1 cellular context compared by ENCODE assay signal in genomic region chr5:160119142-160119904, GRCh38.
TF ChIP-seq lines count a peak whose summit lies in the region.

Gene PWWP2A (minus strand): TSS chr5:160119450. CDS start chr5:160119388, 62 bp downstream.

TF ChIP-seq in HepG2, 621 proteins besides CTCF, POLR2A, EP300 and RAD21 (continued from another document and continues in another):
- TF ChIP-seq ZHX1 (CRISPR knock-in tag; IDR thresholded peaks at IDR 0.05; ENCODE audit: low read depth): peak; percentile 59; the same call in 1 of the 2 replicates
- 0 out of 2 replicates have a peak, but pooled peaks have one; percentile 40 for TF ChIP-seq ZNF512B (CRISPR knock-in tag; IDR thresholded peaks at IDR 0.05; ENCODE audit: borderline replicate concordance)
- no peak; the same call in 1 of the 2 replicates for TF ChIP-seq ZFP90 (CRISPR knock-in tag; IDR thresholded peaks at IDR 0.05; ENCODE audit: borderline replicate concordance)
- TF ChIP-seq ETV6 (CRISPR knock-in tag; conservative IDR thresholded peaks at IDR 0.05): peak; percentile 55; the same call in 1 of the 2 replicates
- TF ChIP-seq ZNF605 (CRISPR knock-in tag; IDR thresholded peaks at IDR 0.05): peak; percentile 49
- TF ChIP-seq MEF2D (CRISPR knock-in tag; IDR thresholded peaks at IDR 0.05): 0 out of 2 replicates have a peak, but pooled peaks have one; percentile 30
- TF ChIP-seq ISL2 (CRISPR knock-in tag; IDR thresholded peaks at IDR 0.05): peak; percentile 37; the same call in 1 of the 2 replicates
- TF ChIP-seq MIER3 (CRISPR knock-in tag; IDR thresholded peaks at IDR 0.05; ENCODE audit: borderline replicate concordance): no peak
- TF ChIP-seq KMT2B (CRISPR knock-in tag; IDR thresholded peaks at IDR 0.05): peak; percentile 75; the same call in 1 of the 2 replicates
- 0 out of 2 replicates have a peak, but pooled peaks have one; percentile 63 for TF ChIP-seq ZZZ3 (CRISPR knock-in tag; IDR thresholded peaks at IDR 0.05; ENCODE audit: borderline replicate concordance)
- TF ChIP-seq KDM5A (IDR thresholded peaks at IDR 0.05; ENCODE audit: borderline replicate concordance, low read length): peak; percentile 52; the same call in 1 of the 2 replicates
- TF ChIP-seq ZFX (CRISPR knock-in tag; IDR thresholded peaks at IDR 0.05; ENCODE audit: low read depth): peak; percentile 85
- TF ChIP-seq NR1H2 (CRISPR knock-in tag; IDR thresholded peaks at IDR 0.05; ENCODE audit: borderline replicate concordance, low read depth): 0 out of 2 replicates have a peak, but pooled peaks have one; percentile 55
- TF ChIP-seq MXD1 (CRISPR knock-in tag; IDR thresholded peaks at IDR 0.05): peak; percentile 17; the same call in 1 of the 2 replicates
- no peak for TF ChIP-seq DMTF1 (CRISPR knock-in tag; IDR thresholded peaks at IDR 0.05)
- TF ChIP-seq ZNF749 (CRISPR knock-in tag; IDR thresholded peaks at IDR 0.05; ENCODE audit: borderline replicate concordance): peak; percentile 69; the same call in 1 of the 2 replicates
- TF ChIP-seq ZNF430 (CRISPR knock-in tag; IDR thresholded peaks at IDR 0.05): peak; percentile 22; the same call in 1 of the 2 replicates
- TF ChIP-seq POLR2AphosphoS5 (IDR thresholded peaks at IDR 0.05; ENCODE audit: low read depth, low read length): peak; percentile 80
- TF ChIP-seq ZFP62 (CRISPR knock-in tag; IDR thresholded peaks at IDR 0.05): no peak
- peak; percentile 52; the same call in 1 of the 2 replicates for TF ChIP-seq MAZ (IDR thresholded peaks at IDR 0.05; ENCODE audit: borderline replicate concordance, low read depth, low read length)
- 0 out of 2 replicates have a peak, but pooled peaks have one; percentile 28 for TF ChIP-seq MAZ (CRISPR knock-in tag; IDR thresholded peaks at IDR 0.05; ENCODE audit: low read depth)
- TF ChIP-seq PRPF4 (IDR thresholded peaks at IDR 0.05; ENCODE audit: low read depth, low read length, poor library complexity, severe bottlenecking): no peak
- peak; percentile 67; the same call in 1 of the 2 replicates for TF ChIP-seq TARDBP (CRISPR knock-in tag; IDR thresholded peaks at IDR 0.05)
- TF ChIP-seq TFDP1 (CRISPR knock-in tag; IDR thresholded peaks at IDR 0.05; ENCODE audit: borderline replicate concordance): peak; percentile 61; the same call in 1 of the 2 replicates
- 0 out of 2 replicates have a peak, but pooled peaks have one; percentile 32 for TF ChIP-seq ZNF224 (CRISPR knock-in tag; IDR thresholded peaks at IDR 0.05)
- TF ChIP-seq SP140L (CRISPR knock-in tag; IDR thresholded peaks at IDR 0.05; ENCODE audit: borderline replicate concordance): no peak
- no peak for TF ChIP-seq DBP (CRISPR knock-in tag; IDR thresholded peaks at IDR 0.05; ENCODE audit: not compliant biosample characterization)
- peak; percentile 4; the same call in 1 of the 2 replicates for TF ChIP-seq MLX (CRISPR knock-in tag; IDR thresholded peaks at IDR 0.05)
- 0 out of 2 replicates have a peak, but pooled peaks have one; percentile 18 for TF ChIP-seq SALL1 (CRISPR knock-in tag; IDR thresholded peaks at IDR 0.05)
- TF ChIP-seq KLF16 (CRISPR knock-in tag; IDR thresholded peaks at IDR 0.05): peak in 1 of 2 experiments; percentile 7; a peak in 1 of 4 replicates
- peak; percentile 84 for TF ChIP-seq ZFY (CRISPR knock-in tag; IDR thresholded peaks at IDR 0.05)
- TF ChIP-seq TAF1 (CRISPR knock-in tag; IDR thresholded peaks at IDR 0.05): peak; percentile 94
- TF ChIP-seq YY1 (IDR thresholded peaks at IDR 0.05; ENCODE audit: insufficient read depth, insufficient replicate concordance, low read depth, low read length): peak; percentile 95
- TF ChIP-seq SP4 (CRISPR knock-in tag; IDR thresholded peaks at IDR 0.05): peak; percentile 94
- TF ChIP-seq NCOA1 (CRISPR knock-in tag; IDR thresholded peaks at IDR 0.05): 0 out of 2 replicates have a peak, but pooled peaks have one; percentile 34
- TF ChIP-seq CEBPZ (IDR thresholded peaks at IDR 0.05; ENCODE audit: low read length): peak; percentile 94
- TF ChIP-seq ZNF343 (CRISPR knock-in tag; IDR thresholded peaks at IDR 0.05): peak; percentile 78; the same call in 1 of the 2 replicates
- peak; percentile 46; the same call in 1 of the 2 replicates for TF ChIP-seq DR1 (CRISPR knock-in tag; IDR thresholded peaks at IDR 0.05)
- peak; percentile 84 for TF ChIP-seq ARID3A (IDR thresholded peaks at IDR 0.05; ENCODE audit: low read depth, low read length)
- TF ChIP-seq ZBTB20 (CRISPR knock-in tag; IDR thresholded peaks at IDR 0.05; ENCODE audit: borderline replicate concordance, low read depth): peak; percentile 17; the same call in 1 of the 2 replicates
- TF ChIP-seq RXRA (CRISPR knock-in tag; IDR thresholded peaks at IDR 0.05): no peak
- TF ChIP-seq GATAD1 (CRISPR knock-in tag; IDR thresholded peaks at IDR 0.05): peak; percentile 5
- peak; percentile 91 for TF ChIP-seq RBFOX2 (IDR thresholded peaks at IDR 0.05; ENCODE audit: low read depth, low read length)
- 0 out of 2 replicates have a peak, but pooled peaks have one; percentile 68 for TF ChIP-seq SMYD3 (CRISPR knock-in tag; IDR thresholded peaks at IDR 0.05)
- peak; percentile 56; the same call in 1 of the 2 replicates for TF ChIP-seq SP1 (IDR thresholded peaks at IDR 0.05)
- peak; percentile 81 for TF ChIP-seq SP1 (CRISPR knock-in tag; IDR thresholded peaks at IDR 0.05)
- TF ChIP-seq ZNF501 (CRISPR knock-in tag; IDR thresholded peaks at IDR 0.05): peak; percentile 78
